In genomic region chr19:54747614-54748322, GRCh38 we compare ENCODE assay signal across 11 cellular contexts. TPM values are rescaled to one million over a fixed set of nuclear protein-coding genes. Genes with fewer than 3 reads are reported as not detected.
"Had no signal": no experiment of that assay in that cellular context is flagged by ENCODE, and none has a peak within 500 bp of the region (broad histone marks: within the 10 kb centered on the region; RNA-seq: fewer than 3 reads in every experiment).

No MANE protein-coding gene starts in this region.

RNA-seq across cellular contexts. Expression of gene KIR2DL3, which starts 9.5 kb away (rescaled TPM):
- total RNA-seq: activated CD4-positive, alpha-beta T cell treated with anti-CD3 and anti-CD28 coated beads for 36 hours; astrocyte; breast epithelium; left colon; mammary epithelial cell; omental fat pad; posterior vena cava; ureter; WTC11 had no signal
- polyA plus RNA-seq: mammary epithelial cell, neural cell had no signal

RNA-seq across cellular contexts. Expression of gene KIR2DL1, which starts 21.8 kb away (rescaled TPM):
- total RNA-seq: activated CD4-positive, alpha-beta T cell treated with anti-CD3 and anti-CD28 coated beads for 36 hours; astrocyte; breast epithelium; left colon; mammary epithelial cell; ureter; WTC11 had no signal
- polyA plus RNA-seq: adipose tissue, mammary epithelial cell, neural cell had no signal

RNA-seq across cellular contexts. Expression of gene KIR3DL3, which starts 23.5 kb away (rescaled TPM):
- total RNA-seq: activated CD4-positive, alpha-beta T cell treated with anti-CD3 and anti-CD28 coated beads for 36 hours; astrocyte; breast epithelium; left colon; mammary epithelial cell; omental fat pad; posterior vena cava; ureter; WTC11 had no signal
- polyA plus RNA-seq: adipose tissue, mammary epithelial cell, neural cell had no signal

RNA-seq across cellular contexts. Expression of gene KIR2DL4, which starts 55.6 kb away (rescaled TPM):
- total RNA-seq: activated CD4-positive, alpha-beta T cell treated with anti-CD3 and anti-CD28 coated beads for 36 hours; astrocyte; mammary epithelial cell; WTC11 had no signal
- polyA plus RNA-seq: adipose tissue, mammary epithelial cell, neural cell had no signal
